In genomic region chr3:57164606-57165573, GRCh38 we compare ENCODE assay signal across 8 cellular contexts. TPM values are rescaled to one million over a fixed set of nuclear protein-coding genes. Genes with fewer than 3 reads are reported as not detected.
A peak's percentile ranks its signal among the peaks of the same experiment; 100 is the strongest.
DNase-seq lines count a peak whose midpoint lies in the region; ATAC-seq and TF ChIP-seq lines count a peak whose summit lies in the region.

Gene IL17RD, minus strand, starts transcription at chr3:57165353. Its CDS starts 67 bp downstream, at chr3:57165286.

- no peak for TF ChIP-seq CTCF in GM12865 (IDR thresholded peaks at IDR 0.05; ENCODE audit: insufficient read depth, low read depth, low read length, missing control alignments)
- TF ChIP-seq CTCF in glutamatergic neuron (IDR thresholded peaks at IDR 0.05; ENCODE audit: partially characterized antibody, unreplicated experiment): no peak
- TF ChIP-seq CTCF in omental fat pad (IDR thresholded peaks at IDR 0.05): no peak
- TF ChIP-seq CTCF in tibial nerve (IDR thresholded peaks at IDR 0.05): peak in 2 of 5 experiments; percentile 28 to 31

- no peaks in the 10 kb centered on the region for H3K36me3 ChIP-seq in tibial nerve

- peak; percentile 48 to 73 for TF ChIP-seq POLR2A in tibial nerve (IDR thresholded peaks at IDR 0.05)

- no peaks in the 10 kb centered on the region for H3K9me3 ChIP-seq in tibial nerve

- H3K4me1 ChIP-seq in tibial nerve: peaks cover 0 to 57% (median 11%) of the 10 kb centered on the region in 4 donors

- DNase-seq in GM12865 (ENCODE audit: low read depth): peak; percentile 82
- DNase-seq in HPDE6-E6E7 (ENCODE audit: extremely low spot score): peak; percentile 29
- peak; percentile 83 for DNase-seq in RKO (ENCODE audit: low spot score)
- DNase-seq in activated naive CD4-positive, alpha-beta T cell treated with anti-CD3 and anti-CD28 coated beads, Interleukin-2, amount 50 U/mL, for 16 hours: peak; percentile 52
- DNase-seq in glutamatergic neuron: peak; percentile 89
- peak; percentile 58 for DNase-seq in omental fat pad (ENCODE audit: low spot score)
- DNase-seq in tibial nerve (ENCODE audit: low spot score in 2 of 2): peak; percentile 66 to 70

- peaks cover 6% of the 10 kb centered on the region for H3K9me3 Mint-ChIP-seq in glutamatergic neuron (ENCODE audit: unreplicated experiment)

- H3K4me3 Mint-ChIP-seq in glutamatergic neuron (ENCODE audit: unreplicated experiment): peak within 1 kb of the TSS; percentile 96

- TF ChIP-seq EP300 in tibial nerve (IDR thresholded peaks at IDR 0.05): no peak

- H3K36me3 Mint-ChIP-seq in glutamatergic neuron (ENCODE audit: unreplicated experiment): peaks cover 3% of the 10 kb centered on the region

- WGBS in tibial nerve, 2 donors: 0% methylated on average over 28 to 53 of the region's 100 CpGs

- peaks cover 15% of the 10 kb centered on the region for H3K4me1 Mint-ChIP-seq in glutamatergic neuron (ENCODE audit: low read depth, unreplicated experiment)

- peaks cover 19% of the 10 kb centered on the region for H3K27me3 Mint-ChIP-seq in glutamatergic neuron (ENCODE audit: unreplicated experiment)

- H3K4me3 ChIP-seq in GM12865 (ENCODE audit: low read depth, low read length): peak within 1 kb of the TSS; percentile 35
- peak within 1 kb of the TSS; percentile 77 to 90 (median 86) for H3K4me3 ChIP-seq in tibial nerve

- peak within 1 kb of the TSS; percentile 90 for H3K27ac Mint-ChIP-seq in glutamatergic neuron (ENCODE audit: unreplicated experiment)

- ATAC-seq in omental fat pad (ENCODE audit: low FRiP score) (peak; percentile 83), GM18517 (IDR thresholded peaks at IDR 0.05; ENCODE audit: unreplicated experiment) (no peak)

- no peaks in the 10 kb centered on the region for H3K27me3 ChIP-seq in tibial nerve

- peak within 1 kb of the TSS; percentile 25 to 83 (median 60) for H3K27ac ChIP-seq in tibial nerve

RNA-seq across cellular contexts. Expression of gene IL17RD, which starts in this region (rescaled TPM):
- total RNA-seq in glutamatergic neuron (ENCODE audit: unreplicated experiment) (31.1 TPM), omental fat pad (10 to 100 TPM in 1 of 4 donors, 1 to 10 TPM in 3; 4.9 to 13.2 (median 6.6) TPM), tibial nerve (10 to 100 TPM in 3 of 4 donors, 1 to 10 TPM in 1; 9.8 to 13.8 (median 10.1) TPM)

Comparison
In these comparisons a context has a peak if more than half of its experiments do, and no peak if none do; other contexts are left out.
1. DNase-seq: peak in every context shown above with its lines; median percentile 89 in glutamatergic neuron; 83 in RKO; 82 in GM12865; 68 in tibial nerve; 58 in omental fat pad; 52 in activated naive CD4-positive, alpha-beta T cell treated with anti-CD3 and anti-CD28 coated beads, Interleukin-2, amount 50 U/mL, for 16 hours; 29 in HPDE6-E6E7.